Comparison of ENCODE assay signal across 14 cellular contexts in the genomic region with DNA sequence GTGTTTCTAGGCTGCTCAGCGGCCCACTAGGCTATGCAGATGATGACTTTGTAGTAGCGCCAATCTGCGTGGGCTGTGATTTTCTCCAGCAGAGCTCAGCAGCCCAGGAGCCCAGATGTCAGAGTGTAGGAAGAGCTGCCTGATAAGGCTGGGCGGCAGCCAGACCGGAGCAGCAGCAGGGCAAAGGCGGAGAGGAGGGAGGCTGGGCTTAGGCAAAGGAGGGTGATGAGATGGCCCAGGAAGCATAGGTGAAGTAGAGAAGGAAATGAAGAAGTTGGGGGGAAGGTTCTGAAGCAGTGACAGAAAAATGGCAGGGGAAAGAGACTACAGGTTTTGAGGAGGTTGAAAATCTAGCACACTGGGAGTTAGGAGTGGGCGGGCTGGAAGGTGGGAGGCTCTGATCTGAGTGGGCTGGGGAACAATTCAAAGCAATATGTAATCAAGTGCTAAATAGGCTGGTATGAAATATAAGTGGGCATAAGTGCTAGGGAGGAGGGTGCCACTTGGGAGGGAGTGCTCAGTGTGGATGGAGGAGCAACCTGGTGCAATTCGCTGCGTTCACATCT. TPM values are rescaled to one million over a fixed set of nuclear protein-coding genes. Genes with fewer than 3 reads are reported as not detected.
A peak's percentile ranks its signal among the peaks of the same experiment; 100 is the strongest.
DNase-seq lines count a peak whose midpoint lies in the region; ATAC-seq and TF ChIP-seq lines count a peak whose summit lies in the region.
"Had no signal": no experiment of that assay in that cellular context is flagged by ENCODE, and none has a peak within 500 bp of the region (broad histone marks: within the 10 kb centered on the region; RNA-seq: fewer than 3 reads in every experiment).

No MANE protein-coding gene starts in this region.

- no peaks in the 10 kb centered on the region for H3K36me3 Mint-ChIP-seq in brain
- H3K36me3 Mint-ChIP-seq: activated naive CD8-positive, alpha-beta T cell had no signal

- H3K4me3 Mint-ChIP-seq in brain, result no peak overlapping the region
- H3K4me3 Mint-ChIP-seq: activated naive CD8-positive, alpha-beta T cell had no signal

- no peak for TF ChIP-seq EP300 in stomach (IDR thresholded peaks at IDR 0.05)

- intact Hi-C loops in left colon (cut with DNase I, micrococcal nuclease), result no loop called here
- intact Hi-C loops in stomach (cut with DNase I; ENCODE audit: low total_unique reads), result no loop called here

- peaks cover 4% of the 10 kb centered on the region for H3K27me3 Mint-ChIP-seq in brain

- peak; percentile 87 for ATAC-seq in left colon
- ATAC-seq in GM21786 (IDR thresholded peaks at IDR 0.05; ENCODE audit: unreplicated experiment), result no peak
- ATAC-seq in GM21528 (IDR thresholded peaks at IDR 0.05; ENCODE audit: low FRiP score, unreplicated experiment), result no peak

- DNase-seq in NCI-H2171 (lab: John Stamatoyannopoulos, UW) (peak; percentile 48), left colon (no peak), stomach (peak; percentile 45), NCI-H748 treated with DMSO at 0.1 percent for 48 hours (lab: John Stamatoyannopoulos, UW) (no peak), C1 segment of cervical spinal cord (lab: John Stamatoyannopoulos, UW) (no peak)
- DNase-seq: activated CD8-positive, alpha-beta memory T cell treated with anti-CD3 and anti-CD28 coated beads for 24 hours; Caco-2; T-helper 2 cell had no signal

- no peaks in the 10 kb centered on the region for H3K9me3 ChIP-seq in stomach
- H3K9me3 ChIP-seq: Caco-2, thyroid gland had no signal

- no peak for TF ChIP-seq POLR2A in stomach (IDR thresholded peaks at IDR 0.05)

- TF ChIP-seq CTCF in brain (conservative IDR thresholded peaks at IDR 0.05), result no peak
- TF ChIP-seq CTCF in stomach (IDR thresholded peaks at IDR 0.05), result no peak

- H3K27ac Mint-ChIP-seq in brain, result peak overlapping the region in 3 of 5 experiments; percentile 21 to 58 (median 29)
- H3K27ac Mint-ChIP-seq: activated naive CD8-positive, alpha-beta T cell had no signal

- no peak overlapping the region for H3K4me3 ChIP-seq in stomach
- H3K4me3 ChIP-seq: skin epidermis, thyroid gland had no signal

- WGBS in stomach, 5 donors, result 42 to 64% (median 55%) methylated on average over 9 of the region's 9 CpGs

- H3K27ac ChIP-seq in stomach, result no peak overlapping the region
- H3K27ac ChIP-seq: skin epidermis, thyroid gland had no signal

- H3K36me3 ChIP-seq in stomach, result no peaks in the 10 kb centered on the region
- H3K36me3 ChIP-seq: thyroid gland had no signal

- H3K4me1 Mint-ChIP-seq in brain, result peaks cover 37% of the 10 kb centered on the region

- H3K27me3 ChIP-seq in stomach, result no peaks in the 10 kb centered on the region
- H3K27me3 ChIP-seq: thyroid gland had no signal

- peaks cover 0 to 10% (median 3%) of the 10 kb centered on the region in 4 donors for H3K4me1 ChIP-seq in stomach

- H3K9me3 Mint-ChIP-seq in brain, result no peaks in the 10 kb centered on the region

RNA-seq across cellular contexts. Expression of a gene that starts 29.3 kb away (rescaled TPM):
- polyA plus RNA-seq in brain (ENCODE audit: insufficient read depth, low read depth, low replicate concordance) (1,051 TPM), stomach (100 to 1,000 TPM; 392 to 541 (median 413) TPM)
- total RNA-seq in left colon (100 to 1,000 TPM; 744 to 751 TPM), stomach (100 to 1,000 TPM; 193 to 700 (median 438) TPM)

RNA-seq across cellular contexts. Expression of a gene that starts 50.6 kb away (rescaled TPM):
- not detected for polyA plus RNA-seq in brain (ENCODE audit: insufficient read depth, low read depth, low replicate concordance)
- under 1 TPM; 0.43 to 0.47 TPM for total RNA-seq in left colon
- not detected for total RNA-seq in stomach
- polyA plus RNA-seq in stomach, result not detected

Comparison
In these comparisons a context has a peak if more than half of its experiments do, and no peak if none do; other contexts are left out.
1. DNase-seq: peak in NCI-H2171 (single experiment) and stomach (single experiment); none in left colon (0 of 2), NCI-H748 treated with DMSO at 0.1 percent for 48 hours (single experiment) and C1 segment of cervical spinal cord (0 of 14).